Comparison of ENCODE assay signal across 13 cellular contexts in genomic region chr1:35431173-35431599, GRCh38.
DNase-seq lines count a peak whose midpoint lies in the region; ATAC-seq and TF ChIP-seq lines count a peak whose summit lies in the region.
"Had no signal": no experiment of that assay in that cellular context is flagged by ENCODE, and none has a peak within 500 bp of the region (broad histone marks: within the 10 kb centered on the region; RNA-seq: fewer than 3 reads in every experiment).

No MANE protein-coding gene starts in this region.

- H2AFZ ChIP-seq in hepatocyte: no peak overlapping the region

- ATAC-seq in left cardiac atrium (no peak), WTC11 (no peak), GM18520 (IDR thresholded peaks at IDR 0.05; ENCODE audit: unreplicated experiment) (no peak), HG03442 (IDR thresholded peaks at IDR 0.05; ENCODE audit: unreplicated experiment) (no peak)
- ATAC-seq: right lobe of liver had no signal

- H3K4me3 ChIP-seq in cardiac muscle cell: no peak overlapping the region
- H3K4me3 ChIP-seq in hepatocyte: no peak overlapping the region
- H3K4me3 ChIP-seq: esophagus muscularis mucosa, right lobe of liver had no signal

- peak in 1 of 2 donors; percentile 69 for DNase-seq in cardiac muscle cell (ENCODE audit: low read depth in 1 of 2, low spot score in 1 of 2)
- DNase-seq in left cardiac atrium: no peak
- DNase-seq in WTC11 (ENCODE audit: low spot score): no peak
- DNase-seq in hepatocyte (ENCODE audit: low spot score): no peak
- no peak for DNase-seq in HK-2 (ENCODE audit: unreplicated experiment)
- no peak for DNase-seq in NCI-H526 treated with DMSO at 0.1 percent for 48 hours (lab: John Stamatoyannopoulos, UW)
- DNase-seq: NCI-H1417, NCI-H2171, right lobe of liver, substantia nigra had no signal

- H3K4me2 ChIP-seq in hepatocyte: no peak overlapping the region

- H3K27me3 Mint-ChIP-seq in WTC11 (ENCODE audit: low read depth): no peaks in the 10 kb centered on the region

- POLR2A ChIA-PET in WTC11 (lab: Charles Lee): no interaction called here

- no peaks in the 10 kb centered on the region for H3K9me3 ChIP-seq in cardiac muscle cell (ENCODE audit: low read depth)
- no peaks in the 10 kb centered on the region for H3K9me3 ChIP-seq in hepatocyte (ENCODE audit: low read depth)
- H3K9me3 ChIP-seq: esophagus muscularis mucosa, right lobe of liver had no signal

- H3K27me3 ChIP-seq in cardiac muscle cell (no peaks in the 10 kb centered on the region), hepatocyte (no peaks in the 10 kb centered on the region)
- H3K27me3 ChIP-seq: esophagus muscularis mucosa, right lobe of liver had no signal

- H4K20me1 ChIP-seq in hepatocyte (ENCODE audit: insufficient read depth, poor library complexity, severe bottlenecking): no peaks in the 10 kb centered on the region

- TF ChIP-seq CTCF in cardiac muscle cell (IDR thresholded peaks at IDR 0.05; ENCODE audit: low read depth, low read length): no peak
- TF ChIP-seq CTCF in WTC11 (IDR thresholded peaks at IDR 0.05): no peak
- no peak for TF ChIP-seq CTCF in hepatocyte (IDR thresholded peaks at IDR 0.05; ENCODE audit: poor library complexity)

- H3K27ac Mint-ChIP-seq in WTC11: peak overlapping the region; percentile 18

- no peak overlapping the region for H3K4me3 Mint-ChIP-seq in WTC11

- peaks cover 5% of the 10 kb centered on the region for H3K36me3 ChIP-seq in cardiac muscle cell
- no peaks in the 10 kb centered on the region for H3K36me3 ChIP-seq in hepatocyte (replicated peaks; ENCODE audit: insufficient read depth, low read depth)

- no peaks in the 10 kb centered on the region for H3K79me2 ChIP-seq in hepatocyte

- WGBS in hepatocyte (ENCODE audit: low lambda C conversion rate, missing lambda C conversion rate): 55% methylated on average over 7 of the region's 7 CpGs

- H3K4me1 Mint-ChIP-seq in WTC11: peaks cover 17% of the 10 kb centered on the region

- H3K4me1 ChIP-seq in cardiac muscle cell (ENCODE audit: low read depth): no peaks in the 10 kb centered on the region
- H3K4me1 ChIP-seq in hepatocyte (ENCODE audit: insufficient read depth): no peaks in the 10 kb centered on the region
- H3K4me1 ChIP-seq: esophagus muscularis mucosa, right lobe of liver had no signal

- CTCF ChIA-PET in WTC11 (lab: Charles Lee): interaction anchor here (1.5 to 1.8 kb wide), 2 partner anchors 13 to 20 kb away, joined by 5 to 8 read pairs; no protein-coding TSS in a partner anchor

- H3K9me3 Mint-ChIP-seq in WTC11: no peaks in the 10 kb centered on the region

- intact Hi-C loops in left cardiac atrium (cut with DNase I): no loop called here

- H3K9me2 ChIP-seq in hepatocyte (replicated peaks; ENCODE audit: insufficient read depth): no peaks in the 10 kb centered on the region

- H3K36me3 Mint-ChIP-seq in WTC11: peaks cover 43% of the 10 kb centered on the region

- H3K27ac ChIP-seq in cardiac muscle cell (peak overlapping the region; percentile 47), hepatocyte (peak overlapping the region; percentile 37)
- H3K27ac ChIP-seq: esophagus muscularis mucosa, right lobe of liver had no signal

TF ChIP-seq in WTC11, 78 proteins besides CTCF, POLR2A, EP300 and RAD21:
- TF ChIP-seq, protein P1, sequence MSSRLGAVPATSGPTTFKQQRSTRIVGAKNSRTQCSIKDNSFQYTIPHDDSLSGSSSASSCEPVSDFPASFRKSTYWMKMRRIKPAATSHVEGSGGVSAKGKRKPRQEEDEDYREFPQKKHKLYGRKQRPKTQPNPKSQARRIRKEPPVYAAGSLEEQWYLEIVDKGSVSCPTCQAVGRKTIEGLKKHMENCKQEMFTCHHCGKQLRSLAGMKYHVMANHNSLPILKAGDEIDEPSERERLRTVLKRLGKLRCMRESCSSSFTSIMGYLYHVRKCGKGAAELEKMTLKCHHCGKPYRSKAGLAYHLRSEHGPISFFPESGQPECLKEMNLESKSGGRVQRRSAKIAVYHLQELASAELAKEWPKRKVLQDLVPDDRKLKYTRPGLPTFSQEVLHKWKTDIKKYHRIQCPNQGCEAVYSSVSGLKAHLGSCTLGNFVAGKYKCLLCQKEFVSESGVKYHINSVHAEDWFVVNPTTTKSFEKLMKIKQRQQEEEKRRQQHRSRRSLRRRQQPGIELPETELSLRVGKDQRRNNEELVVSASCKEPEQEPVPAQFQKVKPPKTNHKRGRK (CRISPR knock-in tag; IDR thresholded peaks at IDR 0.05; ENCODE audit: borderline replicate concordance): no peak
- TF ChIP-seq USF2 (CRISPR knock-in tag; IDR thresholded peaks at IDR 0.05): no peak
- TF ChIP-seq NFYB (CRISPR knock-in tag; conservative IDR thresholded peaks at IDR 0.05; ENCODE audit: low read depth): no peak
- TF ChIP-seq AFF4 (CRISPR knock-in tag; IDR thresholded peaks at IDR 0.05; ENCODE audit: borderline replicate concordance): no peak
- TF ChIP-seq SMAD4 (CRISPR knock-in tag; IDR thresholded peaks at IDR 0.05): no peak
- TF ChIP-seq ZMAT4 (CRISPR knock-in tag; IDR thresholded peaks at IDR 0.05): no peak
- TF ChIP-seq, protein P2, sequence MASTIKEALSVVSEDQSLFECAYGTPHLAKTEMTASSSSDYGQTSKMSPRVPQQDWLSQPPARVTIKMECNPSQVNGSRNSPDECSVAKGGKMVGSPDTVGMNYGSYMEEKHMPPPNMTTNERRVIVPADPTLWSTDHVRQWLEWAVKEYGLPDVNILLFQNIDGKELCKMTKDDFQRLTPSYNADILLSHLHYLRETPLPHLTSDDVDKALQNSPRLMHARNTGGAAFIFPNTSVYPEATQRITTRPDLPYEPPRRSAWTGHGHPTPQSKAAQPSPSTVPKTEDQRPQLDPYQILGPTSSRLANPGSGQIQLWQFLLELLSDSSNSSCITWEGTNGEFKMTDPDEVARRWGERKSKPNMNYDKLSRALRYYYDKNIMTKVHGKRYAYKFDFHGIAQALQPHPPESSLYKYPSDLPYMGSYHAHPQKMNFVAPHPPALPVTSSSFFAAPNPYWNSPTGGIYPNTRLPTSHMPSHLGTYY (CRISPR knock-in tag; IDR thresholded peaks at IDR 0.05): no peak
- TF ChIP-seq NR1H2 (CRISPR knock-in tag; IDR thresholded peaks at IDR 0.05): no peak
- TF ChIP-seq MAX (CRISPR knock-in tag; IDR thresholded peaks at IDR 0.05): no peak
- no peak for TF ChIP-seq ZNF396 (CRISPR knock-in tag; IDR thresholded peaks at IDR 0.05; ENCODE audit: borderline replicate concordance)
TF ChIP-seq in WTC11: peak in this region for 0.
